Comparison of ENCODE assay signal across 9 cellular contexts in genomic region chr13:32472194-32472621, GRCh38. TPM values are rescaled to one million over a fixed set of nuclear protein-coding genes. Genes with fewer than 3 reads are reported as not detected.
DNase-seq lines count a peak whose midpoint lies in the region; ATAC-seq, FAIRE-seq and TF ChIP-seq lines count a peak whose summit lies in the region.
"Had no signal": no experiment of that assay in that cellular context is flagged by ENCODE, and none has a peak within 500 bp of the region (broad histone marks: within the 10 kb centered on the region; RNA-seq: fewer than 3 reads in every experiment).

No MANE protein-coding gene starts in this region.

- no peaks in the 10 kb centered on the region for H3K9me3 ChIP-seq in K562 (replicated peaks; ENCODE audit: control insufficient read depth, insufficient read depth, low read depth, low read length)
- H3K9me3 ChIP-seq in testis, result no peaks in the 10 kb centered on the region

- peaks cover 2% of the 10 kb centered on the region for H3K36me3 Mint-ChIP-seq in activated CD4-positive, alpha-beta T cell treated with anti-CD3 and anti-CD28 coated beads, Interleukin-2, amount 10 ng/mL, durations not matched to agents 24 days and 14 days (ENCODE audit: low read depth)

- FAIRE-seq in K562 (lab: Jason Lieb, UNC), result no peak

- peak; percentile 88 for ATAC-seq in HG02885 (IDR thresholded peaks at IDR 0.05; ENCODE audit: poor library complexity, unreplicated experiment)
- ATAC-seq in K562, result no peak

- intact Hi-C loops in activated CD4-positive, alpha-beta T cell treated with anti-CD3 and anti-CD28 coated beads, Interleukin-2, amount 10 ng/mL, durations not matched to agents 24 days and 14 days (cut with micrococcal nuclease), result loop anchor here (2.0 kb wide), 1 partner anchor 45 kb away; no protein-coding TSS in a partner anchor
- intact Hi-C loops in K562 (cut with micrococcal nuclease), result no loop called here
- intact Hi-C loops in testis (cut with DNase I; ENCODE audit: low total_unique reads), result no loop called here

- no peaks in the 10 kb centered on the region for H3K9me3 Mint-ChIP-seq in activated CD4-positive, alpha-beta T cell treated with anti-CD3 and anti-CD28 coated beads, Interleukin-2, amount 10 ng/mL, durations not matched to agents 24 days and 14 days

- peak overlapping the region; percentile 44; the same call in 1 of the 3 replicates for H3K27ac ChIP-seq in K562 (ENCODE audit: extremely low read depth, low read depth, low read length)
- H3K27ac ChIP-seq in testis, result peak overlapping the region; percentile 70 to 75

- 36% methylated on average over 3 of the region's 3 CpGs for WGBS in K562 (ENCODE audit: insufficient coverage, low coverage, missing lambda C conversion rate)
- WGBS in testis, 2 donors, result 41 to 53% methylated on average over 3 of the region's 3 CpGs

- no peak overlapping the region for H3K4me2 ChIP-seq in K562 (ENCODE audit: insufficient read depth, low read length)

- TF ChIP-seq RAD21 in K562 (CRISPR knock-in tag; conservative IDR thresholded peaks at IDR 0.05 in 1 of 2, IDR thresholded peaks at IDR 0.05 in 1 of 2), result no peak

- POLR2A ChIA-PET in K562 (lab: Yijun Ruan, JAX), result interaction anchor here (0.8 to 1.1 kb wide), 2 partner anchors 8 to 13 kb away, joined by 3 to 4 read pairs; no protein-coding TSS in a partner anchor

- H3K4me3 Mint-ChIP-seq in activated CD4-positive, alpha-beta T cell treated with anti-CD3 and anti-CD28 coated beads, Interleukin-2, amount 10 ng/mL, durations not matched to agents 24 days and 14 days, result no peak overlapping the region

- no peak overlapping the region for H3K4me3 ChIP-seq in K562
- no peak overlapping the region for H3K4me3 ChIP-seq in testis

- H3K36me3 ChIP-seq in K562 (ENCODE audit: control insufficient read depth, insufficient read depth, low read length) (no peaks in the 10 kb centered on the region), testis (ENCODE audit: low read depth, missing control alignments) (no peaks in the 10 kb centered on the region)

- peaks cover 3% of the 10 kb centered on the region for H3K9me1 ChIP-seq in K562 (ENCODE audit: control insufficient read depth, insufficient read depth, low read length)

- H2AFZ ChIP-seq in K562 (ENCODE audit: low read depth, low read length), result 0 out of 2 replicates have a peak overlapping the region, but pooled peaks have one; percentile 60

- in situ Hi-C loops in K562 (cut with MboI), result no loop called here

- no peak for TF ChIP-seq EP300 in K562 (IDR thresholded peaks at IDR 0.05; ENCODE audit: low read length)

- H3K27me3 ChIP-seq in K562 (ENCODE audit: control insufficient read depth in 2 of 2, insufficient read depth in 2 of 2, low read length in 2 of 2) (no peaks in the 10 kb centered on the region), testis (no peaks in the 10 kb centered on the region)

- TF ChIP-seq CTCF in K562 (IDR thresholded peaks at IDR 0.05 in 2 of 3, conservative IDR thresholded peaks at IDR 0.05 in 1 of 3; ENCODE audit: insufficient read depth in 2 of 3, low read depth in 1 of 3, low read length in 3 of 3), result no peak
- no peak for TF ChIP-seq CTCF in testis (IDR thresholded peaks at IDR 0.05)

- H3K27me3 Mint-ChIP-seq in activated CD4-positive, alpha-beta T cell treated with anti-CD3 and anti-CD28 coated beads, Interleukin-2, amount 10 ng/mL, durations not matched to agents 24 days and 14 days, result no peaks in the 10 kb centered on the region

- no peak for DNase-seq in activated CD4-positive, alpha-beta T cell treated with anti-CD3 and anti-CD28 coated beads, Interleukin-2, amount 10 ng/mL, durations not matched to agents 24 days and 14 days
- no peak for DNase-seq in activated CD4-positive, alpha-beta T cell treated with anti-CD3 and anti-CD28 coated beads for 48 hours
- no peak for DNase-seq in K562 (ENCODE audit: extremely low read depth in 1 of 4, low spot score in 3 of 4)
- no peak for DNase-seq in testis
- DNase-seq in T-helper 9 cell, result no peak
- DNase-seq in NCI-H146 treated with DMSO at 0.1 percent for 48 hours (lab: John Stamatoyannopoulos, UW; ENCODE audit: unreplicated experiment), result no peak
- no peak for DNase-seq in NCI-H1436 treated with DMSO at 0.1 percent for 48 hours (lab: John Stamatoyannopoulos, UW)
- DNase-seq: NCI-H524 treated with DMSO at 0.1 percent for 48 hours had no signal

- peak overlapping the region; percentile 54 for H3K27ac Mint-ChIP-seq in activated CD4-positive, alpha-beta T cell treated with anti-CD3 and anti-CD28 coated beads, Interleukin-2, amount 10 ng/mL, durations not matched to agents 24 days and 14 days

- H3K4me1 ChIP-seq in K562 (replicated peaks in 1 of 2; ENCODE audit: control insufficient read depth in 2 of 2, insufficient read depth in 2 of 2, low read length in 2 of 2) (peaks cover 16 to 34% of the 10 kb centered on the region in 2 experiments; a peak in 4 of 5 replicates), testis (peaks cover 19% of the 10 kb centered on the region)

- no peaks in the 10 kb centered on the region for H3K79me2 ChIP-seq in K562 (ENCODE audit: control insufficient read depth, insufficient read depth, low read length)

- H4K20me1 ChIP-seq in K562 (replicated peaks; ENCODE audit: control insufficient read depth, insufficient read depth, low read length), result no peaks in the 10 kb centered on the region

- no peak overlapping the region for H3K9ac ChIP-seq in K562 (ENCODE audit: insufficient read depth in 1 of 2, low read depth in 2 of 2, low read length in 2 of 2)

- CTCF ChIA-PET in K562 (lab: Yijun Ruan, JAX; ENCODE audit: low intra/inter-chr PET ratio), result no interaction called here

- no TSS peak for BruUV-seq in K562 (replicated peaks; lab: Mats Ljungman, UMichigan)

- peaks cover 15% of the 10 kb centered on the region for H3K4me1 Mint-ChIP-seq in activated CD4-positive, alpha-beta T cell treated with anti-CD3 and anti-CD28 coated beads, Interleukin-2, amount 10 ng/mL, durations not matched to agents 24 days and 14 days

- TF ChIP-seq POLR2A in K562 (conservative IDR thresholded peaks at IDR 0.05) (no peak), testis (IDR thresholded peaks at IDR 0.05) (no peak)

TF ChIP-seq in K562, 482 proteins besides CTCF, POLR2A, EP300 and RAD21:
- TF ChIP-seq MAFK (IDR thresholded peaks at IDR 0.05; ENCODE audit: low read length) (peak; percentile 77), NFE2 (IDR thresholded peaks at IDR 0.05; ENCODE audit: low read depth) (peak; percentile 46; the same call in 1 of the 2 replicates), MAFG (tag; conservative IDR thresholded peaks at IDR 0.05) (peak; percentile 84), MCM2 (IDR thresholded peaks at IDR 0.05; ENCODE audit: low read depth) (no peak), ZNF316 (IDR thresholded peaks at IDR 0.05) (peak; percentile 95), C11orf30 (IDR thresholded peaks at IDR 0.05; ENCODE audit: low read depth) (peak; percentile 90), ZNF408 (CRISPR knock-in tag; IDR thresholded peaks at IDR 0.05; ENCODE audit: low read depth) (no peak), CHD4 (IDR thresholded peaks at IDR 0.05; ENCODE audit: insufficient read depth, insufficient replicate concordance, low read depth, low read length, poor library complexity, severe bottlenecking) (no peak), MAFF (IDR thresholded peaks at IDR 0.05; ENCODE audit: low read length) (peak; percentile 80)
TF ChIP-seq in K562: peak in this region for 6.

RNA-seq across cellular contexts. Expression of gene N4BP2L1, which starts 44.3 kb away (rescaled TPM):
- 16.6 and 17.9 TPM in 2 replicates for total RNA-seq in activated CD4-positive, alpha-beta T cell treated with anti-CD3 and anti-CD28 coated beads, Interleukin-2, amount 10 ng/mL, durations not matched to agents 24 days and 14 days
- total RNA-seq in K562 (2011; cell fraction: chromatin; rRNA removed; ENCODE audit: low replicate concordance), result 0.49 TPM in 1 of 2 replicates, not detected in the other
- total RNA-seq in K562 (2011; cell fraction: nucleolus; rRNA removed), result 0.17 TPM in 1 of 2 replicates, not detected in the other
- total RNA-seq in K562 (2011; cell fraction: nucleoplasm; rRNA removed), result 0.51 and 0.53 TPM in 2 replicates
- not detected in 2 replicates for total RNA-seq in K562 (2014; rRNA removed)
- total RNA-seq in K562 (2014; rRNA removed; fragmentation: Illumina TruSeq; extraction: Trizol), result 0.11 and 0.35 TPM in 2 replicates
- total RNA-seq in K562 (2015; rRNA removed; fragmentation: Illumina TruSeq; extraction: Trizol), result 0.23 and 0.33 TPM in 2 replicates
- total RNA-seq in K562 (2021), result 0.29 and 0.36 TPM in 2 replicates
- polyA plus RNA-seq in K562 (2011; rRNA removed), result 0.11 TPM in 2 replicates
- polyA plus RNA-seq in K562 (2011; cell fraction: cytosol; rRNA removed), result 0.01 TPM in 1 of 2 replicates, not detected in the other
- 0.20 and 0.41 TPM in 2 replicates for polyA plus RNA-seq in K562 (2011; cell fraction: nucleus; rRNA removed)
- 0.14 and 0.39 TPM in 2 replicates for polyA plus RNA-seq in K562 (2012)
- 0.06 TPM in 2 replicates for polyA plus RNA-seq in K562 (2014; fragmentation: Illumina TruSeq; extraction: Trizol)
- under 1 TPM; 0.11 to 0.20 TPM for polyA plus RNA-seq in K562 (2014; fragmentation: Nextera tagmentation; extraction: Ambion mirVana)
- polyA plus RNA-seq in K562 (2014; rRNA removed), result 0.11 and 0.24 TPM in 2 replicates
- 0.15 TPM in 1 of 2 replicates, not detected in the other for polyA minus RNA-seq in K562 (2011; rRNA and poly(A)+ RNA removed)
- polyA minus RNA-seq in K562 (2011; cell fraction: cytosol; rRNA and poly(A)+ RNA removed), result not detected in 2 replicates
- polyA minus RNA-seq in K562 (2011; cell fraction: nucleus; rRNA and poly(A)+ RNA removed), result not detected in 2 replicates
- total RNA-seq in testis, result 10 to 100 TPM; 12.8 to 13.6 TPM
- polyA plus RNA-seq in testis (ENCODE audit: insufficient read depth, low read depth, low replicate concordance), result 8.3 TPM

Comparison
In these comparisons a context has a peak if more than half of its experiments do, and no peak if none do; other contexts are left out.
1. RNA of gene N4BP2L1, which starts 44.3 kb away (total RNA-seq): 16.6 to 17.9 TPM in activated CD4-positive, alpha-beta T cell treated with anti-CD3 and anti-CD28 coated beads, Interleukin-2, amount 10 ng/mL, durations not matched to agents 24 days and 14 days and 12.8 to 13.6 TPM in testis; 0.11 to 0.53 TPM in K562; every median in the first group is over 4 times any median in the second.